ENCODE assay signal across 9 cellular contexts in the genomic region with DNA sequence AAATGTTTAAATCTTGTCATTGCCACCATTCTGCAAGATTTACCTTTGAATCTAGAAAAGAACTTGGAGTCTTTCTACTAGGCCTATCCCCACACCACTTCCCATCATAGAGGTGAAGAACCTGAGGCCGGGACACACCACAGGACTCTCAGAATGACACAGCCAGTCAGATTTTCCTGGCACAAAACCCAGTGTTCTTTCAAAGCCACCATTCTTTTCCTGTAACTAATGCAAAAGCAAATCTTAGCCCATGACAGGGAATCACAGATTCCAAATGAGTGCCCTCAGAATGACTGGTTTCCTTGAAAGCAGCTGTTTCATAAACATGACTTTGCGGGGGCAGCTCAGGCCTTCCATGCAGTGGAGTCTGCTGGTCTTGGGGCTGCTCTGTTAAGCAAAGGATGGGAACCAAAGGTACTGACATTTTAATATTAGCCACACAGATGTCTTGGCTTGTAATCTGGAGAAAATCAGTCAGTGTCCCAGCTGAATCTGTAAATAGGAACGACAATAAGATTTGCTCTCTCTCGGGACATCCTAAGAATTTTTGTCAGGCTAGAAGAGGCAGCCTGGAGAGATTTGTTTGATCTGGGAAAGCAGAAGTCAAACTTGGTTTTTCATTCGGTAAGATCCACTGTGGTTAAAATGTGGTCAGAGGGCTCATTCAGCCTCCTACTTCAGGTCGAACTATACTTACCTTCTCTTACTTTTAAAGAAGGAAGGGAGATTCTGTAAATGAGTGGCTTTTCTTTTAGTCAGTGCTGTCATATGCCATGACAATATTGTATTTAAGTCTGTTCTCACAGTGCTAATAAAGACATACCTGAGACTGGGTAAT.
A peak's percentile ranks its signal among the peaks of the same experiment; 100 is the strongest.
DNase-seq lines count a peak whose midpoint lies in the region; ATAC-seq and TF ChIP-seq lines count a peak whose summit lies in the region.
"Had no signal": no experiment of that assay in that cellular context is flagged by ENCODE, and none has a peak within 500 bp of the region (broad histone marks: within the 10 kb centered on the region; RNA-seq: fewer than 3 reads in every experiment).

No MANE protein-coding gene starts in this region.

- no peak overlapping the region for H3K27ac ChIP-seq in uterus
- H3K27ac ChIP-seq: 22Rv1 had no signal

- no peak for TF ChIP-seq CTCF in uterus (IDR thresholded peaks at IDR 0.05)

- H3K36me3 ChIP-seq in uterus = no peaks in the 10 kb centered on the region

- H3K4me3 ChIP-seq in uterus = no peak overlapping the region

- H3K9me3 ChIP-seq in uterus = no peaks in the 10 kb centered on the region

- ATAC-seq in HG02885 (IDR thresholded peaks at IDR 0.05; ENCODE audit: poor library complexity, unreplicated experiment) (peak; percentile 77), sciatic nerve (peak; percentile 38)

- H3K27me3 ChIP-seq in uterus = no peaks in the 10 kb centered on the region

- no peak for TF ChIP-seq POLR2A in uterus (IDR thresholded peaks at IDR 0.05)

- DNase-seq in NOMO-1 treated with DMSO at 0.1 percent for 48 hours (lab: John Stamatoyannopoulos, UW; ENCODE audit: unreplicated experiment) (peak; percentile 60), NOMO-1 treated with dmso at 0.1 percent for 144 hours (lab: John Stamatoyannopoulos, UW; ENCODE audit: unreplicated experiment) (no peak), sciatic nerve (ENCODE audit: low spot score) (no peak), T-helper 9 cell (no peak), uterus (no peak), NCI-H748 treated with DMSO at 0.1 percent for 48 hours (lab: John Stamatoyannopoulos, UW) (no peak)
- peak; percentile 61 to 77 for DNase-seq in activated CD4-positive, alpha-beta T cell treated with anti-CD3 and anti-CD28 coated beads, Interleukin-2, amount 50 U/mL, for 48 hours

- H3K4me1 ChIP-seq in uterus = no peaks in the 10 kb centered on the region

- intact Hi-C loops in sciatic nerve (cut with DNase I) (no loop called here), uterus (cut with DNase I; ENCODE audit: low total_unique reads) (loop anchor here (10.0 kb wide), 1 partner anchor 320 kb away; no protein-coding TSS in a partner anchor)

Comparison
In these comparisons a context has a peak if more than half of its experiments do, and no peak if none do; other contexts are left out.
1. DNase-seq: peak in NOMO-1 treated with DMSO at 0.1 percent for 48 hours (single experiment) and activated CD4-positive, alpha-beta T cell treated with anti-CD3 and anti-CD28 coated beads, Interleukin-2, amount 50 U/mL, for 48 hours (2 of 2); none in NOMO-1 treated with dmso at 0.1 percent for 144 hours (single experiment), sciatic nerve (single experiment), T-helper 9 cell (single experiment), uterus (0 of 2) and NCI-H748 treated with DMSO at 0.1 percent for 48 hours (single experiment).